In genomic region chr4:52877694-52878093, GRCh38 we compare ENCODE assay signal across 20 cellular contexts. TPM values are rescaled to one million over a fixed set of nuclear protein-coding genes. Genes with fewer than 3 reads are reported as not detected.
"Had no signal": no experiment of that assay in that cellular context is flagged by ENCODE, and none has a peak within 500 bp of the region (broad histone marks: within the 10 kb centered on the region; RNA-seq: fewer than 3 reads in every experiment).

No MANE protein-coding gene starts in this region.

- H3K4me3 Mint-ChIP-seq: activated naive CD8-positive, alpha-beta T cell treated with anti-CD3 and anti-CD28 coated beads for 36 hours; dendritic cell treated with granulocyte-macrophage colony-stimulating factor and Interleukin-4, amounts not matched to agents 40 ng/mL and 50 ng/mL, for 4 days; natural killer cell treated with Interleukin-12 subunit alpha and Interleukin-12 subunit beta and Interleukin-15 and Interleukin-18, amount 100 ng/mL, for 72 hours; stimulated activated memory B cell treated with anti-CD40 and anti-IgM and Interleukin-4, amounts not matched to agents 10 μg/mL and 1 μg/mL and 100 μg/mL, for 72 hours; T-cell had no signal

- H3K27me3 Mint-ChIP-seq: activated naive CD8-positive, alpha-beta T cell treated with anti-CD3 and anti-CD28 coated beads for 36 hours; dendritic cell treated with granulocyte-macrophage colony-stimulating factor and Interleukin-4, amounts not matched to agents 40 ng/mL and 50 ng/mL, for 4 days; natural killer cell treated with Interleukin-12 subunit alpha and Interleukin-12 subunit beta and Interleukin-15 and Interleukin-18, amount 100 ng/mL, for 72 hours; stimulated activated memory B cell treated with anti-CD40 and anti-IgM and Interleukin-4, amounts not matched to agents 10 μg/mL and 1 μg/mL and 100 μg/mL, for 72 hours; T-cell had no signal

- DNase-seq: activated naive CD4-positive, alpha-beta T cell; activated naive CD8-positive, alpha-beta T cell treated with anti-CD3 and anti-CD28 coated beads for 36 hours; activated T-cell treated with anti-CD3 and anti-CD28 coated beads, Interleukin-2, amount 50 U/mL, for 1 hour; amniotic stem cell; effector CD8-positive, alpha-beta T cell; foreskin keratinocyte; kidney glomerular epithelial cell; left lung; pancreas; small intestine; stimulated activated CD4-positive, alpha-beta T cell treated with anti-CD3 and anti-CD28 coated beads, Interleukin-2, amount 100 ng/mL, for 24 hours; T-cell had no signal

- H3K9me3 Mint-ChIP-seq: activated naive CD8-positive, alpha-beta T cell treated with anti-CD3 and anti-CD28 coated beads for 36 hours; dendritic cell treated with granulocyte-macrophage colony-stimulating factor and Interleukin-4, amounts not matched to agents 40 ng/mL and 50 ng/mL, for 4 days; natural killer cell treated with Interleukin-12 subunit alpha and Interleukin-12 subunit beta and Interleukin-15 and Interleukin-18, amount 100 ng/mL, for 72 hours; stimulated activated memory B cell treated with anti-CD40 and anti-IgM and Interleukin-4, amounts not matched to agents 10 μg/mL and 1 μg/mL and 100 μg/mL, for 72 hours; T-cell had no signal

- H3K36me3 ChIP-seq: left lung, pancreas, stomach, suprapubic skin had no signal

- H3K4me1 Mint-ChIP-seq: stimulated activated memory B cell treated with anti-CD40 and anti-IgM and Interleukin-4, amounts not matched to agents 10 μg/mL and 1 μg/mL and 100 μg/mL, for 72 hours had no signal

- H3K27ac Mint-ChIP-seq: activated naive CD8-positive, alpha-beta T cell treated with anti-CD3 and anti-CD28 coated beads for 36 hours; dendritic cell treated with granulocyte-macrophage colony-stimulating factor and Interleukin-4, amounts not matched to agents 40 ng/mL and 50 ng/mL, for 4 days; natural killer cell treated with Interleukin-12 subunit alpha and Interleukin-12 subunit beta and Interleukin-15 and Interleukin-18, amount 100 ng/mL, for 72 hours; stimulated activated memory B cell treated with anti-CD40 and anti-IgM and Interleukin-4, amounts not matched to agents 10 μg/mL and 1 μg/mL and 100 μg/mL, for 72 hours; T-cell had no signal

- H3K9me3 ChIP-seq: left lung, pancreas, stomach, suprapubic skin, tibial nerve had no signal

- H3K27me3 ChIP-seq: foreskin keratinocyte, left lung, pancreas, stomach, suprapubic skin, tibial nerve had no signal

- H3K27ac ChIP-seq: foreskin keratinocyte, left lung, pancreas, stomach, suprapubic skin, tibial nerve had no signal

- H3K4me1 ChIP-seq: foreskin keratinocyte, left lung, pancreas, suprapubic skin, tibial nerve had no signal

- H3K4me3 ChIP-seq: left lung, pancreas, stomach, suprapubic skin, tibial nerve had no signal

- ATAC-seq: foreskin keratinocyte; left lung; pancreas; sciatic nerve; stimulated activated memory B cell treated with anti-CD40 and anti-IgM and Interleukin-4, amounts not matched to agents 10 μg/mL and 1 μg/mL and 100 μg/mL, for 72 hours; T-cell had no signal

RNA-seq across cellular contexts. Expression of gene RASL11B, which starts 15.6 kb away (rescaled TPM):
- total RNA-seq: glomerular endothelial cell; natural killer cell treated with Interleukin-12 subunit alpha and Interleukin-12 subunit beta and Interleukin-15 and Interleukin-18, amount 100 ng/mL, for 72 hours had no signal
